Comparison of ENCODE assay signal across 1 cellular context in the genomic region with DNA sequence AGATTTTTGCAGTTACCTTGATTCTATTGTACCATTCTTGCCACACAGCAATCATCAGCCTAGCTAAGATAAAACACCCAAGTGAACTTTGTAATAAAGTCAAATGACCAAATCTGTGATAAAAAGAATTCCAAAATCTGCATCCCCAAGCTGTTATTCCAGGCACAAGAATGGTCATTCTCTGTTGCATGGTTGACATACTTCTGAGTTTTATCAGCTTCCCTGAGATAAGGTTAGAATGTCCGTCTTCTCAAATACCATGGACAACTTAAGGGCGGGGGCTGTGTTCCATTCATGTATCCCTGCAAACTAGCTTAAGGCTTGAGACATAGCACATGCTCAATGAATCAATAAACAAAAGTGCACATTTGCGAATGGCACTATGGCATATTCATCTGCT.
TF ChIP-seq lines count a peak whose summit lies in the region.

No MANE protein-coding gene starts in this region.

TF ChIP-seq in IMR-90, 13 proteins besides CTCF, POLR2A, EP300 and RAD21:
- TF ChIP-seq BHLHE40 (IDR thresholded peaks at IDR 0.05; ENCODE audit: low read depth, low read length) (0 out of 2 replicates have a peak, but pooled peaks have one; percentile 10), CEBPB (IDR thresholded peaks at IDR 0.05; ENCODE audit: low read depth, low read length) (no peak)
TF ChIP-seq in IMR-90: peak in this region for 1.
